ENCODE assay signal across 1 cellular context in the genomic region with DNA sequence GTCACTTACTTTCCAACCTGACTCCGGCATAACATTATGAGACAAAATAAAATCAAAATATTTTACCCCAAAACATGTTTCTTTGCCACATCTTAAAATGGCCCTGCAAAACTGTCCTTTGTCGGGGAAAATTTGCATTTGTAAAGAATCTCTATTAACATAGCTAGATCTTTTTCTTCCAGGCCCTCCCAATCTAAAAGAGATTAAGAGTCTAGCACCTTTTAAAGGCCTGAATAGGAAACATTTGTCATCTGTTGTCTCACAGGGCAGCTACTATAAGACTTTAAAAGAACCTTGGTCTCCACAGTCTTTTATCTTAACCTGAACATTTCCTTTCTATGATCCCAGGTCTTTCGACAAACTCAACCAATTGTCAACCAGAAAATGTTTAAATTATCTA.
TF ChIP-seq lines count a peak whose summit lies in the region.

No MANE protein-coding gene starts in this region.

TF ChIP-seq in WTC11, 78 proteins besides CTCF, POLR2A, EP300 and RAD21 (continued from another document):
- TF ChIP-seq, protein P1, sequence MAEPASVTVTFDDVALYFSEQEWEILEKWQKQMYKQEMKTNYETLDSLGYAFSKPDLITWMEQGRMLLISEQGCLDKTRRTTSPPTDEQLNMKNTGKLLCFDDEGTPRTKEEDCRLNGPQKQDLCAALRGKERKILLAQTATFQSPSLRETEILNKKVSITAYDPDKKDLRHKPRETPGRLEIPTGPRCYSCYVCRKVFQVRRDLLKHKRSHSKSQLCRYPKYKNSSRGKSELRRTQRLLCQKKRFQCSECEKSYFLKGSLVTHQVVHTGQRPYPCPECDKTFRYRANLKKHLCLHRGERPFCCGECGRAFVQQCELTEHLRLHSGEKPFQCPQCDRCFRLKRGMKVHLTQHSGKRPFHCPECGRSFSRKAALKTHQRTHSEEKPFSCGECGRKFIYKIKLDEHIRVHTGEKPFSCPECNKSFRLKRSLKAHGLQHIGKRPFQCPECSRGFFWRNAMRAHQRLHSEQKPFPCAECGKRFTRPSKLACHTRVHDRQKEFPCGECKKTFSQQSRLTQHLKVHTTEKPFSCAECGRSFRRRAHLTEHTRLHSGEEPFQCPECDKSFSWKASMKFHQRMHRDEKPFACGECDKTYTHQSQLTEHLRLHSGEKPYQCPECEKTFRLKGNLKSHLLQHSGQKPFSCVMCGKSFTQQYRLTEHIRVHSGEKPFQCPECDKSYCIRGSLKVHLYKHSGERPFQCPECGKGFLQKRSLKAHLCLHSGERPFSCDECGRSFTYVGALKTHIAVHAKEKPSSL (CRISPR knock-in tag; conservative IDR thresholded peaks at IDR 0.05): no peak
- TF ChIP-seq, protein P2, sequence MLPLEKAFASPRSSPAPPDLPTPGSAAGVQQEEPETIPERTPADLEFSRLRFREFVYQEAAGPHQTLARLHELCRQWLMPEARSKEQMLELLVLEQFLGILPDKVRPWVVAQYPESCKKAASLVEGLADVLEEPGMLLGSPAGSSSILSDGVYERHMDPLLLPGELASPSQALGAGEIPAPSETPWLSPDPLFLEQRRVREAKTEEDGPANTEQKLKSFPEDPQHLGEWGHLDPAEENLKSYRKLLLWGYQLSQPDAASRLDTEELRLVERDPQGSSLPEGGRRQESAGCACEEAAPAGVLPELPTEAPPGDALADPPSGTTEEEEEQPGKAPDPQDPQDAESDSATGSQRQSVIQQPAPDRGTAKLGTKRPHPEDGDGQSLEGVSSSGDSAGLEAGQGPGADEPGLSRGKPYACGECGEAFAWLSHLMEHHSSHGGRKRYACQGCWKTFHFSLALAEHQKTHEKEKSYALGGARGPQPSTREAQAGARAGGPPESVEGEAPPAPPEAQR (CRISPR knock-in tag; IDR thresholded peaks at IDR 0.05): no peak
- TF ChIP-seq, protein P3, sequence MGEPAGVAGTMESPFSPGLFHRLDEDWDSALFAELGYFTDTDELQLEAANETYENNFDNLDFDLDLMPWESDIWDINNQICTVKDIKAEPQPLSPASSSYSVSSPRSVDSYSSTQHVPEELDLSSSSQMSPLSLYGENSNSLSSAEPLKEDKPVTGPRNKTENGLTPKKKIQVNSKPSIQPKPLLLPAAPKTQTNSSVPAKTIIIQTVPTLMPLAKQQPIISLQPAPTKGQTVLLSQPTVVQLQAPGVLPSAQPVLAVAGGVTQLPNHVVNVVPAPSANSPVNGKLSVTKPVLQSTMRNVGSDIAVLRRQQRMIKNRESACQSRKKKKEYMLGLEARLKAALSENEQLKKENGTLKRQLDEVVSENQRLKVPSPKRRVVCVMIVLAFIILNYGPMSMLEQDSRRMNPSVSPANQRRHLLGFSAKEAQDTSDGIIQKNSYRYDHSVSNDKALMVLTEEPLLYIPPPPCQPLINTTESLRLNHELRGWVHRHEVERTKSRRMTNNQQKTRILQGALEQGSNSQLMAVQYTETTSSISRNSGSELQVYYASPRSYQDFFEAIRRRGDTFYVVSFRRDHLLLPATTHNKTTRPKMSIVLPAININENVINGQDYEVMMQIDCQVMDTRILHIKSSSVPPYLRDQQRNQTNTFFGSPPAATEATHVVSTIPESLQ (CRISPR knock-in tag; IDR thresholded peaks at IDR 0.05): no peak
- no peak for TF ChIP-seq RORB (CRISPR knock-in tag; IDR thresholded peaks at IDR 0.05)
- TF ChIP-seq IRF2 (CRISPR knock-in tag; IDR thresholded peaks at IDR 0.05; ENCODE audit: borderline replicate concordance, low read depth): no peak
- no peak for TF ChIP-seq FOXK1 (CRISPR knock-in tag; IDR thresholded peaks at IDR 0.05)
